9 cellular contexts compared by ENCODE assay signal in genomic region chr16:22688463-22688862, GRCh38.
"Had no signal": no experiment of that assay in that cellular context is flagged by ENCODE, and none has a peak within 500 bp of the region (broad histone marks: within the 10 kb centered on the region; RNA-seq: fewer than 3 reads in every experiment).

No MANE protein-coding gene starts in this region.

- H3K9ac ChIP-seq: GM23248, KMS-11 had no signal

- DNase-seq: GM23248, GOT3, H7, KBM-7 had no signal

- FAIRE-seq: HTR-8/SVneo had no signal

- H3K4me3 Mint-ChIP-seq: IgD-negative memory B cell had no signal

- H2AFZ ChIP-seq: GM23248 had no signal

- H3K36me3 Mint-ChIP-seq: IgD-negative memory B cell had no signal

- ATAC-seq: HCT116 had no signal

- H3K4me3 ChIP-seq: GM23248, HAP-1 had no signal

- H3K27ac ChIP-seq: GM23248, KMS-11 had no signal

- H3K36me3 ChIP-seq: HAP-1 had no signal

- H3K4me2 ChIP-seq: KMS-11 had no signal

- H3K27me3 Mint-ChIP-seq: IgD-negative memory B cell had no signal

- H3K9me3 ChIP-seq: HAP-1 had no signal

- H3K4me1 ChIP-seq: HAP-1 had no signal

- H3K27ac Mint-ChIP-seq: IgD-negative memory B cell had no signal
